ENCODE assay signal across 35 cellular contexts in the genomic region with DNA sequence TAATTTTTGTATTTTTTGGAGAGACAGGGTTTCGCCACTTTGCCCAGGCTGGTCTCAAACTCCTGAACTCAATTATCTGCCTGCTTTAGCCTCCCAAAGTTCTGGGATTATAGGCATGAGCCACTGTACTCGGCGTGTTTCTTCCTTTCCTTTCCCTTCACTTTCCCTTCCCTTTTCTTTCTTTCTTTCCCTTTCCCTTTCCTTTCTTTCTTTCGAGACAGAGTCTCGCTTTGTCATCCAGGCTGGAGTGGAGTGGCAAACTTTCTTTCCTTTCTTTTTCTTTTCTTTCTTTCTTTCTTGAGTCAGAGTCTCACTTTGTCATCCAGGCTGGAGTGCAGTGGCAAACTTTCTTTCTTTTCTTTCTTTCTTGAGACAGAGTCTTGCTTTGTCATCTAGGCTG. TPM values are rescaled to one million over a fixed set of nuclear protein-coding genes. Genes with fewer than 3 reads are reported as not detected.
"Had no signal": no experiment of that assay in that cellular context is flagged by ENCODE, and none has a peak within 500 bp of the region (broad histone marks: within the 10 kb centered on the region; RNA-seq: fewer than 3 reads in every experiment).

No MANE protein-coding gene starts in this region.

- H3K4me1 Mint-ChIP-seq: activated CD4-positive, alpha-beta memory T cell treated with anti-CD3 and anti-CD28 coated beads, Interleukin-2, amount 10 ng/mL, durations not matched to agents 7 days and 5 days; activated CD4-positive, alpha-beta T cell treated with anti-CD3 and anti-CD28 coated beads for 36 hours; activated CD8-positive, alpha-beta memory T cell treated with anti-CD3 and anti-CD28 coated beads, Interleukin-2, amount 10 ng/mL, durations not matched to agents 7 days and 5 days; activated naive CD4-positive, alpha-beta T cell treated with anti-CD3 and anti-CD28 coated beads, Interleukin-2, amount 10 ng/mL, durations not matched to agents 7 days and 5 days; activated naive CD8-positive, alpha-beta T cell treated with anti-CD3 and anti-CD28 coated beads, Interleukin-2, amount 50 U/mL, for 24 hours; central memory CD8-positive, alpha-beta T cell had no signal

- H3K9me3 Mint-ChIP-seq: activated CD4-positive, alpha-beta memory T cell treated with anti-CD3 and anti-CD28 coated beads, Interleukin-2, amount 10 ng/mL, durations not matched to agents 7 days and 5 days; activated naive CD4-positive, alpha-beta T cell treated with anti-CD3 and anti-CD28 coated beads, Interleukin-2, amount 10 ng/mL, durations not matched to agents 7 days and 5 days; activated naive CD8-positive, alpha-beta T cell treated with anti-CD3 and anti-CD28 coated beads, Interleukin-2, amount 50 U/mL, for 24 hours; central memory CD8-positive, alpha-beta T cell; T-helper 2 cell treated with Interferon-gamma antibody and Interleukin-4, amounts not matched to agents 5 μg/mL and 100 μg/mL, for 36 hours had no signal

- H3K27ac Mint-ChIP-seq: activated CD4-positive, alpha-beta memory T cell treated with anti-CD3 and anti-CD28 coated beads, Interleukin-2, amount 10 ng/mL, durations not matched to agents 7 days and 5 days; activated CD4-positive, alpha-beta T cell treated with anti-CD3 and anti-CD28 coated beads for 36 hours; activated CD8-positive, alpha-beta memory T cell treated with anti-CD3 and anti-CD28 coated beads, Interleukin-2, amount 10 ng/mL, durations not matched to agents 7 days and 5 days; activated naive CD4-positive, alpha-beta T cell treated with anti-CD3 and anti-CD28 coated beads, Interleukin-2, amount 10 ng/mL, durations not matched to agents 7 days and 5 days; activated naive CD8-positive, alpha-beta T cell; activated naive CD8-positive, alpha-beta T cell treated with anti-CD3 and anti-CD28 coated beads, Interleukin-2, amount 50 U/mL, for 24 hours; T-helper 2 cell treated with Interferon-gamma antibody and Interleukin-4, amounts not matched to agents 5 μg/mL and 100 μg/mL, for 36 hours had no signal

- DNase-seq: activated CD4-positive, alpha-beta memory T cell treated with anti-CD3 and anti-CD28 coated beads, Interleukin-2, amount 10 ng/mL, durations not matched to agents 7 days and 5 days; activated CD4-positive, alpha-beta T cell treated with anti-CD3 and anti-CD28 coated beads for 36 hours; activated CD4-positive, alpha-beta T cell treated with anti-CD3 and anti-CD28 coated beads, Interleukin-2, amount 50 U/mL, for 1 hour; activated CD8-positive, alpha-beta memory T cell treated with anti-CD3 and anti-CD28 coated beads for 24 hours; activated CD8-positive, alpha-beta memory T cell treated with anti-CD3 and anti-CD28 coated beads, Interleukin-2, amount 10 ng/mL, durations not matched to agents 7 days and 5 days; activated CD8-positive, alpha-beta memory T cell treated with anti-CD3 and anti-CD28 coated beads, Interleukin-2, amount 50 U/mL, for 48 hours; activated effector memory CD4-positive, alpha-beta T cell treated with Interleukin-2 at 50 U/mL for 16 hours; activated naive CD4-positive, alpha-beta T cell treated with anti-CD3 and anti-CD28 coated beads, Interleukin-2, amount 10 ng/mL, durations not matched to agents 7 days and 5 days; activated naive CD8-positive, alpha-beta T cell treated with anti-CD3 and anti-CD28 coated beads, Interleukin-2, amount 50 U/mL, for 24 hours; activated T-cell treated with anti-CD3 and anti-CD28 coated beads, Interleukin-2, amount 50 U/mL, for 48 hours; anterior cingulate cortex; brain microvascular endothelial cell; MM.1S; MV-4-11; NCI-H1092; NCI-H146; NCI-H187; NCI-H2029 treated with DMSO at 0.1 percent for 48 hours; NCI-H2107; NCI-H2171; NCI-H510A; NCI-H526; NCI-H748 treated with DMSO at 0.1 percent for 48 hours; NK-92 treated with Interleukin-12 subunit alpha and Interleukin-12 subunit beta, amount 100 ng/mL, for 24 hours; PC-3; Right ventricle myocardium superior had no signal

- H3K4me3 ChIP-seq: SK-N-MC had no signal

- FAIRE-seq: TTC549 had no signal

- H3K4me3 Mint-ChIP-seq: activated CD4-positive, alpha-beta memory T cell treated with anti-CD3 and anti-CD28 coated beads, Interleukin-2, amount 10 ng/mL, durations not matched to agents 7 days and 5 days; activated CD4-positive, alpha-beta T cell treated with anti-CD3 and anti-CD28 coated beads for 36 hours; activated CD8-positive, alpha-beta memory T cell treated with anti-CD3 and anti-CD28 coated beads, Interleukin-2, amount 10 ng/mL, durations not matched to agents 7 days and 5 days; activated naive CD4-positive, alpha-beta T cell treated with anti-CD3 and anti-CD28 coated beads, Interleukin-2, amount 10 ng/mL, durations not matched to agents 7 days and 5 days; activated naive CD8-positive, alpha-beta T cell; activated naive CD8-positive, alpha-beta T cell treated with anti-CD3 and anti-CD28 coated beads, Interleukin-2, amount 50 U/mL, for 24 hours; central memory CD8-positive, alpha-beta T cell; T-helper 2 cell treated with Interferon-gamma antibody and Interleukin-4, amounts not matched to agents 5 μg/mL and 100 μg/mL, for 36 hours had no signal

- H3K9ac ChIP-seq: KMS-11 had no signal

- H3K27ac ChIP-seq: brain microvascular endothelial cell, KMS-11, SK-N-MC had no signal

- H3K27me3 ChIP-seq: brain microvascular endothelial cell had no signal

- H3K4me2 ChIP-seq: KMS-11 had no signal

- ATAC-seq: activated CD4-positive, alpha-beta T cell treated with anti-CD3 and anti-CD28 coated beads for 36 hours; activated CD4-positive, CD25-positive, alpha-beta regulatory T cell treated with anti-CD3 and anti-CD28 coated beads, Interleukin-2, amount 50 U/mL, for 24 hours; activated CD8-positive, alpha-beta memory T cell treated with anti-CD3 and anti-CD28 coated beads, Interleukin-2, amount 10 ng/mL, durations not matched to agents 7 days and 5 days; activated naive CD8-positive, alpha-beta T cell treated with anti-CD3 and anti-CD28 coated beads, Interleukin-2, amount 50 U/mL, for 24 hours; PC-3 had no signal

RNA-seq across cellular contexts. Expression of a gene that starts 17.4 kb away (rescaled TPM):
- total RNA-seq: activated CD4-positive, alpha-beta memory T cell treated with anti-CD3 and anti-CD28 coated beads, Interleukin-2, amount 10 ng/mL, durations not matched to agents 7 days and 5 days; activated CD4-positive, alpha-beta T cell treated with anti-CD3 and anti-CD28 coated beads for 36 hours; activated CD8-positive, alpha-beta memory T cell treated with anti-CD3 and anti-CD28 coated beads, Interleukin-2, amount 10 ng/mL, durations not matched to agents 7 days and 5 days; LHCN-M2; PC-3; Right ventricle myocardium superior; T-helper 1 cell treated with Interleukin-12 subunit alpha and Interleukin-12 subunit beta and Interleukin-4 antibody, amounts not matched to agents 30 ng/mL and 1 ng/mL, for 36 hours had no signal
